8 cellular contexts compared by ENCODE assay signal in genomic region chr9:68560131-68560844, GRCh38. TPM values are rescaled to one million over a fixed set of nuclear protein-coding genes. Genes with fewer than 3 reads are reported as not detected.
DNase-seq lines count a peak whose midpoint lies in the region; ATAC-seq, FAIRE-seq and TF ChIP-seq lines count a peak whose summit lies in the region.

No MANE protein-coding gene starts in this region.

- no TSS peak for BruUV-seq in K562 (replicated peaks; lab: Mats Ljungman, UMichigan)

- no peak overlapping the region for H2AFZ ChIP-seq in K562 (ENCODE audit: low read depth, low read length)

- ATAC-seq in CD4-positive, alpha-beta T cell (ENCODE audit: poor library complexity), result peak; percentile 26
- ATAC-seq in K562, result peak; percentile 86
- no peak for ATAC-seq in HG02840 (IDR thresholded peaks at IDR 0.05; ENCODE audit: low FRiP score, unreplicated experiment)
- ATAC-seq in HG03280 (IDR thresholded peaks at IDR 0.05; ENCODE audit: unreplicated experiment), result no peak

- CTCF ChIA-PET in CD4-positive, alpha-beta T cell (lab: Charles Lee), result interaction anchor here (1.2 kb wide), 1 partner anchor 13 kb away, joined by 3 read pairs; no protein-coding TSS in a partner anchor
- CTCF ChIA-PET in K562 (lab: Yijun Ruan, JAX; ENCODE audit: low intra/inter-chr PET ratio), result no interaction called here

- POLR2A ChIA-PET in CD4-positive, alpha-beta T cell (lab: Charles Lee), result no interaction called here
- POLR2A ChIA-PET in K562 (lab: Yijun Ruan, JAX), result interaction anchor here (0.8 to 1.6 kb wide), 2 partner anchors 10 to 1018 kb away, joined by 3 to 6 read pairs; no protein-coding TSS in a partner anchor

- no peaks in the 10 kb centered on the region for H3K4me1 ChIP-seq in K562 (replicated peaks in 1 of 2; ENCODE audit: control insufficient read depth in 2 of 2, insufficient read depth in 2 of 2, low read length in 2 of 2)

- no peak overlapping the region for H3K4me2 ChIP-seq in K562 (ENCODE audit: insufficient read depth, low read length)

- peaks cover 41% of the 10 kb centered on the region for H3K27me3 Mint-ChIP-seq in CD4-positive, alpha-beta T cell

- no peaks in the 10 kb centered on the region for H3K36me3 ChIP-seq in K562 (ENCODE audit: control insufficient read depth, insufficient read depth, low read length)

- WGBS in K562 (ENCODE audit: insufficient coverage, low coverage, missing lambda C conversion rate), result 10% methylated on average over 14 of the region's 14 CpGs

- H3K27ac Mint-ChIP-seq in CD4-positive, alpha-beta T cell, result no peak overlapping the region

- peaks cover 12% of the 10 kb centered on the region for H3K4me1 Mint-ChIP-seq in CD4-positive, alpha-beta T cell (ENCODE audit: low read depth)

- no peak for TF ChIP-seq POLR2A in K562 (conservative IDR thresholded peaks at IDR 0.05)

- no peak overlapping the region for H3K4me3 ChIP-seq in K562

- no peak for TF ChIP-seq CTCF in CD4-positive, alpha-beta T cell (IDR thresholded peaks at IDR 0.05)
- TF ChIP-seq CTCF in K562 (IDR thresholded peaks at IDR 0.05 in 2 of 3, conservative IDR thresholded peaks at IDR 0.05 in 1 of 3; ENCODE audit: insufficient read depth in 2 of 3, low read depth in 1 of 3, low read length in 3 of 3), result peak; percentile 51 to 59 (median 58)

- FAIRE-seq in K562 (lab: Jason Lieb, UNC), result peak; percentile 75

- H3K9me1 ChIP-seq in K562 (ENCODE audit: control insufficient read depth, insufficient read depth, low read length), result no peaks in the 10 kb centered on the region

- H3K27ac ChIP-seq in CD4-positive, alpha-beta T cell (ENCODE audit: low read depth, low read length), result no peak overlapping the region
- no peak overlapping the region for H3K27ac ChIP-seq in K562 (ENCODE audit: extremely low read depth, low read depth, low read length)

- TF ChIP-seq EP300 in K562 (IDR thresholded peaks at IDR 0.05; ENCODE audit: low read length), result no peak

- no peaks in the 10 kb centered on the region for H3K79me2 ChIP-seq in K562 (ENCODE audit: control insufficient read depth, insufficient read depth, low read length)

- no peaks in the 10 kb centered on the region for H3K9me3 Mint-ChIP-seq in CD4-positive, alpha-beta T cell

- no peak overlapping the region for H3K9ac ChIP-seq in K562 (ENCODE audit: insufficient read depth in 1 of 2, low read depth in 2 of 2, low read length in 2 of 2)

- H4K20me1 ChIP-seq in K562 (replicated peaks; ENCODE audit: control insufficient read depth, insufficient read depth, low read length), result no peaks in the 10 kb centered on the region

- TF ChIP-seq RAD21 in K562 (CRISPR knock-in tag; conservative IDR thresholded peaks at IDR 0.05 in 1 of 2, IDR thresholded peaks at IDR 0.05 in 1 of 2), result peak; percentile 15 to 41; a peak in 1 of 4 replicates

- no peak overlapping the region for H3K4me3 Mint-ChIP-seq in CD4-positive, alpha-beta T cell

- peaks cover 12% of the 10 kb centered on the region for H3K27me3 ChIP-seq in CD4-positive, alpha-beta T cell (ENCODE audit: control insufficient read depth, insufficient read depth, low read length)
- H3K27me3 ChIP-seq in K562 (ENCODE audit: control insufficient read depth in 2 of 2, insufficient read depth in 2 of 2, low read length in 2 of 2), result peaks cover 7 to 15% of the 10 kb centered on the region in 2 experiments; a peak in 2 of 5 replicates

- no peaks in the 10 kb centered on the region for H3K9me3 ChIP-seq in CD4-positive, alpha-beta T cell (ENCODE audit: control insufficient read depth, low read length)
- no peaks in the 10 kb centered on the region for H3K9me3 ChIP-seq in K562 (replicated peaks; ENCODE audit: control insufficient read depth, insufficient read depth, low read depth, low read length)

- H3K36me3 Mint-ChIP-seq in CD4-positive, alpha-beta T cell (ENCODE audit: low read depth), result no peaks in the 10 kb centered on the region

- intact Hi-C loops in CD4-positive, alpha-beta T cell (cut with DNase I, micrococcal nuclease), result no loop called here
- intact Hi-C loops in K562 (cut with micrococcal nuclease), result no loop called here

- in situ Hi-C loops in K562 (cut with MboI), result loop anchor here (25.0 kb wide), 1 partner anchor 223 kb away; no protein-coding TSS in a partner anchor

- peak in 9 of 10 experiments; percentile 3 to 41 (median 18) for DNase-seq in CD4-positive, alpha-beta T cell
- peak; percentile 39 for DNase-seq in H4 (ENCODE audit: low spot score)
- DNase-seq in SK-N-DZ (ENCODE audit: low spot score), result peak; percentile 9
- DNase-seq in K562 (ENCODE audit: extremely low read depth in 1 of 4, low spot score in 3 of 4), result peak; percentile 48 to 63 (median 60)
- DNase-seq in iris pigment epithelial cell (ENCODE audit: low read depth), result peak; percentile 22
- DNase-seq in stimulated activated CD4-positive, alpha-beta T cell treated with anti-CD3 and anti-CD28 coated beads, Interleukin-2, amount 100 ng/mL, for 48 hours, result peak; percentile 64 to 67

TF ChIP-seq in K562, 482 proteins besides CTCF, POLR2A, EP300 and RAD21:
- TF ChIP-seq BHLHE40 (IDR thresholded peaks at IDR 0.05; ENCODE audit: low read length), result 0 out of 2 replicates have a peak, but pooled peaks have one; percentile 8
- TF ChIP-seq ZNF354B (CRISPR knock-in tag; IDR thresholded peaks at IDR 0.05), result no peak
- TF ChIP-seq PHB (CRISPR knock-in tag; IDR thresholded peaks at IDR 0.05), result no peak
TF ChIP-seq in K562: peak in this region for 1.

RNA-seq across cellular contexts. Expression of gene TMEM252, which starts 19.6 kb away (rescaled TPM):
- not detected for total RNA-seq in CD4-positive, alpha-beta T cell
- total RNA-seq in H4 (2014; rRNA removed; shearing (Covaris generic)), result not detected in 2 replicates
- polyA plus RNA-seq in SK-N-DZ (2014; cell fraction: cytosol; rRNA removed), result not detected in 2 replicates
- polyA plus RNA-seq in SK-N-DZ (2014; cell fraction: nucleus; rRNA removed), result not detected in 2 replicates
- not detected in 2 replicates for total RNA-seq in K562 (2011; cell fraction: chromatin; rRNA removed; ENCODE audit: low replicate concordance)
- total RNA-seq in K562 (2011; cell fraction: nucleolus; rRNA removed), result not detected in 2 replicates
- total RNA-seq in K562 (2011; cell fraction: nucleoplasm; rRNA removed), result not detected in 2 replicates
- total RNA-seq in K562 (2014; rRNA removed), result not detected in 2 replicates
- not detected in 2 replicates for total RNA-seq in K562 (2014; rRNA removed; fragmentation: Illumina TruSeq; extraction: Trizol)
- not detected in 2 replicates for total RNA-seq in K562 (2015; rRNA removed; fragmentation: Illumina TruSeq; extraction: Trizol)
- not detected in 2 replicates for total RNA-seq in K562 (2021)
- not detected in 2 replicates for polyA plus RNA-seq in K562 (2011; rRNA removed)
- polyA plus RNA-seq in K562 (2011; cell fraction: cytosol; rRNA removed), result not detected in 2 replicates
- not detected in 2 replicates for polyA plus RNA-seq in K562 (2011; cell fraction: nucleus; rRNA removed)
- polyA plus RNA-seq in K562 (2012), result not detected in 2 replicates
- polyA plus RNA-seq in K562 (2014; fragmentation: Illumina TruSeq; extraction: Trizol), result not detected in 2 replicates
- not detected for polyA plus RNA-seq in K562 (2014; fragmentation: Nextera tagmentation; extraction: Ambion mirVana)
- not detected in 2 replicates for polyA plus RNA-seq in K562 (2014; rRNA removed)
- not detected in 2 replicates for polyA minus RNA-seq in K562 (2011; rRNA and poly(A)+ RNA removed)
- polyA minus RNA-seq in K562 (2011; cell fraction: cytosol; rRNA and poly(A)+ RNA removed), result not detected in 2 replicates
- not detected in 2 replicates for polyA minus RNA-seq in K562 (2011; cell fraction: nucleus; rRNA and poly(A)+ RNA removed)

Comparison
In these comparisons a context has a peak if more than half of its experiments do, and no peak if none do; other contexts are left out.
1. ATAC-seq: peak in CD4-positive, alpha-beta T cell (single experiment) and K562 (single experiment); none in HG02840 (single experiment) and HG03280 (single experiment).
2. DNase-seq: peak in every context shown above with its lines; median percentile 66 in stimulated activated CD4-positive, alpha-beta T cell treated with anti-CD3 and anti-CD28 coated beads, Interleukin-2, amount 100 ng/mL, for 48 hours; 60 in K562; 39 in H4; 22 in iris pigment epithelial cell; 18 in CD4-positive, alpha-beta T cell; 9 in SK-N-DZ.